17 cellular contexts compared by ENCODE assay signal in genomic region chr3:45112939-45113338, GRCh38. TPM values are rescaled to one million over a fixed set of nuclear protein-coding genes. Genes with fewer than 3 reads are reported as not detected.
A peak's percentile ranks its signal among the peaks of the same experiment; 100 is the strongest.
DNase-seq lines count a peak whose midpoint lies in the region; ATAC-seq and TF ChIP-seq lines count a peak whose summit lies in the region.
"Had no signal": no experiment of that assay in that cellular context is flagged by ENCODE, and none has a peak within 500 bp of the region (broad histone marks: within the 10 kb centered on the region; RNA-seq: fewer than 3 reads in every experiment).

No MANE protein-coding gene starts in this region.

- H3K27ac Mint-ChIP-seq in progenitor cell of endocrine pancreas, result no peak overlapping the region
- H3K27ac Mint-ChIP-seq in CD8-positive, alpha-beta T cell, result no peak overlapping the region

- ATAC-seq in left lung (peak; percentile 48), HG02798 (IDR thresholded peaks at IDR 0.05; ENCODE audit: poor library complexity, unreplicated experiment) (no peak), GM19467 (IDR thresholded peaks at IDR 0.05; ENCODE audit: unreplicated experiment) (no peak)
- no peak for ATAC-seq in CD8-positive, alpha-beta T cell
- ATAC-seq: HCT116 had no signal

- intact Hi-C loops in left lung (cut with DNase I), result no loop called here
- intact Hi-C loops in CD8-positive, alpha-beta T cell (cut with DNase I, micrococcal nuclease), result no loop called here

- no peak for TF ChIP-seq CTCF in AG04450 (IDR thresholded peaks at IDR 0.05; ENCODE audit: low read depth, low read length)
- TF ChIP-seq CTCF in choroid plexus epithelial cell (conservative IDR thresholded peaks at IDR 0.05; ENCODE audit: low read depth, low read length), result no peak
- no peak for TF ChIP-seq CTCF in left lung (IDR thresholded peaks at IDR 0.05)
- no peak for TF ChIP-seq CTCF in progenitor cell of endocrine pancreas (IDR thresholded peaks at IDR 0.05; ENCODE audit: unreplicated experiment)
- TF ChIP-seq CTCF in CD8-positive, alpha-beta T cell (IDR thresholded peaks at IDR 0.05), result no peak

- peaks cover 9% of the 10 kb centered on the region for H3K36me3 Mint-ChIP-seq in progenitor cell of endocrine pancreas (ENCODE audit: insufficient read depth)
- no peaks in the 10 kb centered on the region for H3K36me3 Mint-ChIP-seq in CD8-positive, alpha-beta T cell

- H3K4me1 ChIP-seq in left lung, result peaks cover 0 to 17% of the 10 kb centered on the region in 2 donors
- peaks cover 29% of the 10 kb centered on the region for H3K4me1 ChIP-seq in CD8-positive, alpha-beta T cell (ENCODE audit: insufficient read depth, low read length)

- H3K27me3 ChIP-seq in AG04450 (ENCODE audit: control insufficient read depth, insufficient read depth, low read length) (no peaks in the 10 kb centered on the region), left lung (no peaks in the 10 kb centered on the region)
- H3K27me3 ChIP-seq in CD8-positive, alpha-beta T cell (ENCODE audit: insufficient read depth, low read length), result no peaks in the 10 kb centered on the region
- H3K27me3 ChIP-seq: hepatocyte, neutrophil, SJSA1 had no signal

- peaks cover 4% of the 10 kb centered on the region for H3K27me3 Mint-ChIP-seq in progenitor cell of endocrine pancreas
- H3K27me3 Mint-ChIP-seq in CD8-positive, alpha-beta T cell (ENCODE audit: low read depth), result no peaks in the 10 kb centered on the region

- peaks cover 8% of the 10 kb centered on the region for H3K4me1 Mint-ChIP-seq in progenitor cell of endocrine pancreas (ENCODE audit: low read depth)
- peaks cover 41% of the 10 kb centered on the region for H3K4me1 Mint-ChIP-seq in CD8-positive, alpha-beta T cell (ENCODE audit: low read depth)

- no peak overlapping the region for H3K4me3 ChIP-seq in AG04450 (ENCODE audit: low read depth, low read length)
- H3K4me3 ChIP-seq in choroid plexus epithelial cell (ENCODE audit: low read depth, low read length), result no peak overlapping the region
- no peak overlapping the region for H3K4me3 ChIP-seq in left lung
- H3K4me3 ChIP-seq in CD8-positive, alpha-beta T cell (ENCODE audit: low read depth, low read length), result no peak overlapping the region
- H3K4me3 ChIP-seq: hepatocyte, lower lobe of right lung, SJSA1 had no signal

- H3K9me3 Mint-ChIP-seq in progenitor cell of endocrine pancreas (ENCODE audit: low read depth), result no peaks in the 10 kb centered on the region
- H3K9me3 Mint-ChIP-seq in CD8-positive, alpha-beta T cell, result no peaks in the 10 kb centered on the region

- no peaks in the 10 kb centered on the region for H3K36me3 ChIP-seq in left lung
- H3K36me3 ChIP-seq in CD8-positive, alpha-beta T cell (ENCODE audit: insufficient read depth, low read length), result no peaks in the 10 kb centered on the region
- H3K36me3 ChIP-seq: neutrophil, SJSA1 had no signal

- H3K27ac ChIP-seq in AG04450 (ENCODE audit: low read depth, low read length) (peak overlapping the region; percentile 3), left lung (no peak overlapping the region)
- H3K27ac ChIP-seq in CD8-positive, alpha-beta T cell (ENCODE audit: low read depth, low read length), result no peak overlapping the region
- H3K27ac ChIP-seq: hepatocyte, lower lobe of right lung, neutrophil, SJSA1 had no signal

- DNase-seq in AG04450 (ENCODE audit: low read depth, low spot score), result no peak
- DNase-seq in LHCN-M2 (ENCODE audit: low read depth), result peak; percentile 39
- DNase-seq in choroid plexus epithelial cell (ENCODE audit: low read depth), result peak; percentile 88
- DNase-seq in left lung, result no peak
- no peak for DNase-seq in progenitor cell of endocrine pancreas (ENCODE audit: low spot score, unreplicated experiment)
- DNase-seq in CD8-positive, alpha-beta T cell, result no peak
- DNase-seq: activated T-cell treated with anti-CD3 and anti-CD28 coated beads for 4 hours, anterior cingulate cortex, lower lobe of right lung, NCI-H1105 treated with DMSO at 0.1 percent for 48 hours, NCI-H510A had no signal

- no peak overlapping the region for H3K4me3 Mint-ChIP-seq in progenitor cell of endocrine pancreas (ENCODE audit: low read depth)
- no peak overlapping the region for H3K4me3 Mint-ChIP-seq in CD8-positive, alpha-beta T cell

- H3K9me3 ChIP-seq in AG04450 (ENCODE audit: control insufficient read depth, insufficient read depth, low read length) (no peaks in the 10 kb centered on the region), left lung (no peaks in the 10 kb centered on the region)
- no peaks in the 10 kb centered on the region for H3K9me3 ChIP-seq in CD8-positive, alpha-beta T cell (ENCODE audit: low read length)
- H3K9me3 ChIP-seq: lower lobe of right lung, neutrophil, SJSA1 had no signal

- POLR2A ChIA-PET in AG04450 (lab: Yijun Ruan, JAX), result interaction anchor here (2.3 kb wide), 1 partner anchor 11 kb away, joined by 11 read pairs; no protein-coding TSS in a partner anchor
- POLR2A ChIA-PET in CD8-positive, alpha-beta T cell (lab: Charles Lee), result no interaction called here

- CTCF ChIA-PET in AG04450 (lab: Charles Lee), result no interaction called here
- CTCF ChIA-PET in CD8-positive, alpha-beta T cell (lab: Charles Lee), result interaction anchor here (1.2 to 1.6 kb wide), 3 partner anchors 8 to 74 kb away, joined by 3 to 4 read pairs (median 3); no protein-coding TSS in a partner anchor

RNA-seq across cellular contexts. Expression of gene CDCP1, which starts 33.2 kb away (rescaled TPM):
- 13.6 and 17.8 TPM in 2 replicates for polyA plus RNA-seq in AG04450 (2011; rRNA removed)
- polyA minus RNA-seq in AG04450 (2011; rRNA and poly(A)+ RNA removed), result 19.8 and 26.1 TPM in 2 replicates
- total RNA-seq in LHCN-M2 (2014; rRNA removed), result 19.6 and 23.0 TPM in 2 replicates
- polyA plus RNA-seq in LHCN-M2 (2012), result 1.4 TPM
- 10 to 100 TPM; 24.3 to 31.4 TPM for total RNA-seq in left lung
- 10.1 and 15.3 TPM in 2 replicates for total RNA-seq in progenitor cell of endocrine pancreas
- not detected for total RNA-seq in CD8-positive, alpha-beta T cell

Comparison
In these comparisons a context has a peak if more than half of its experiments do, and no peak if none do; other contexts are left out.
1. DNase-seq: peak in LHCN-M2 (single experiment) and choroid plexus epithelial cell (single experiment); none in AG04450 (single experiment), left lung (0 of 2), progenitor cell of endocrine pancreas (single experiment) and CD8-positive, alpha-beta T cell (0 of 7).
2. RNA of gene CDCP1, which starts 33.2 kb away (total RNA-seq): 24.3 to 31.4 TPM in left lung, 19.6 to 23.0 TPM in LHCN-M2 and 10.1 to 15.3 TPM in progenitor cell of endocrine pancreas; not detected in CD8-positive, alpha-beta T cell; every median in the first group is over 10 times any median in the second.